In the genomic region with DNA sequence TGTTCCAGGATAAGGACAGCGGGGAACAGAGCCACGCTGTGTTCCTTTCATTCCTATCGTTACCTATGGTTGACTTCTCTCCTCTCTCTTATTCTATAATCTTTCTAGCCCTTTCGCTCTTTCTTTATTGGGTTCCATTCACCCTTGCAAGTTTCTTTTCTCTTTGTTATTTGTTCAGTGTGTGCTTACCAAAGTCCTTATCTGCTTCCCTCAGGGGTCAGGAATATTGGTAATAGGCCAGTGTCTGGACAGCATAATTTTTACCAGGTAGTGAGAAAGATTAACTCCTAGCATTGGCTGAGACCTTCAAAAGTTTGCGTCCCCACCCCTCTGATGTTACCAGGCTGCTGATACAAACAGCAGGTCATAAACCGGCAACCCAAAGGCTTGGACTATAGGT, we compare ENCODE assay signal across 5 cellular contexts. TPM values are rescaled to one million over a fixed set of nuclear protein-coding genes. Genes with fewer than 3 reads are reported as not detected.
"Had no signal": no experiment of that assay in that cellular context is flagged by ENCODE, and none has a peak within 500 bp of the region (broad histone marks: within the 10 kb centered on the region; RNA-seq: fewer than 3 reads in every experiment).

No MANE protein-coding gene starts in this region.

- H2AFZ ChIP-seq: GM23338 had no signal

- H3K4me3 Mint-ChIP-seq: GM23338, H9, IgD-negative memory B cell had no signal

- H3K4me2 ChIP-seq: GM23338 had no signal

- H3K27ac Mint-ChIP-seq: GM23338, H9, IgD-negative memory B cell had no signal

- DNase-seq: H9, HCEC 1CT had no signal

- ATAC-seq: GM23338 had no signal

- H3K4me1 Mint-ChIP-seq: GM23338, H9 had no signal

- H3K4me3 ChIP-seq: GM23338 had no signal

- H3K9me3 Mint-ChIP-seq: GM23338, H9 had no signal

- H3K36me3 Mint-ChIP-seq: IgD-negative memory B cell had no signal

RNA-seq across cellular contexts. Expression of a gene that starts 4.9 kb away (rescaled TPM):
- total RNA-seq: HT-29 had no signal
